8 cellular contexts compared by ENCODE assay signal in the genomic region with DNA sequence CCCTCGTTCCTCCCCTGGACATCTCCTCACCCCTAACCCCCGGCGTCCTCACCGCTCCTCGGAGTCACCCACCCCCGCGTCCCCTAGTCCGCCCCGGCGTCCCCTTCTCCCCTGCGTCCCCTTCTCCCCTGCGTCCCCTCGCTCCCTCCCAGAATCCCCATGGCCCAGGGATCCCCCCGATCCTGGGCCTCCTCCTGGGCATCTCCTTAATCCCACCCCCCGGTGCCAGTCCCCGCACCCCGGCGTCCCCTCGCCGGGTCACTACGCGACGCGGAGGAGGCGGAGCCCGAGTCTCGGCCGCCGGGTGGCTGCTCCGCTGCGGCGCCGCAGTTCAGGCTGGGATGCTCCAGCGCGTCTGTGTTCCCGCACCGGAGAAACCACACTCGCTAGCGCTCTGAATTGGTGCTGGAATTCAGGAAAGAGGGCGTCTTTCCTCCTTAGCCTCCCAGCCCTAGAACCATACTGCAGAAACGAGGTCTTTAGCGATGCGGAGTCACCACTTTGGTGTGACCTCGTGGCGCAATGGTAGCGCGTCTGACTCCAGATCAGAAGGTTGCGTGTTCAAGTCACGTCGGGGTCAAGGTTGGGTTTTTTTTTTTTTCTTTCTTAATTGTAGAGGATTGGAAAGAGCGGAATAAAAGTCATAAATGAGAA. TPM values are rescaled to one million over a fixed set of nuclear protein-coding genes. Genes with fewer than 3 reads are reported as not detected.
DNase-seq lines count a peak whose midpoint lies in the region; FAIRE-seq and TF ChIP-seq lines count a peak whose summit lies in the region.

No MANE protein-coding gene starts in this region.

- peak overlapping the region; percentile 90 for H2AFZ ChIP-seq in endothelial cell of umbilical vein (ENCODE audit: low read depth, low read length)

- H3K9ac ChIP-seq in endothelial cell of umbilical vein (replicated peaks; ENCODE audit: extremely low read depth, insufficient read depth, low read length): peak overlapping the region; percentile 50

- no peak for TF ChIP-seq POLR2A in endothelial cell of umbilical vein (IDR thresholded peaks at IDR 0.05; ENCODE audit: low read depth, low read length)

- H4K20me1 ChIP-seq in endothelial cell of umbilical vein (replicated peaks; ENCODE audit: control insufficient read depth, extremely low read depth, insufficient read depth, low read length): no peaks in the 10 kb centered on the region

- peak overlapping the region; percentile 47 to 82 (median 67) for H3K4me3 ChIP-seq in endothelial cell of umbilical vein (replicated peaks in 1 of 3; ENCODE audit: insufficient read depth in 1 of 3, low read depth in 1 of 3, low read length in 3 of 3)
- H3K4me3 ChIP-seq in mesodermal cell (ENCODE audit: extremely low read depth, insufficient read depth, low read length, poor library complexity, severe bottlenecking): peak overlapping the region; percentile 75

- WGBS in mesodermal cell (ENCODE audit: insufficient coverage in 2 of 2), 2 experiments: 0 to 1% methylated on average over 15 to 43 of the region's 51 CpGs

- H3K9me3 ChIP-seq in endothelial cell of umbilical vein (replicated peaks; ENCODE audit: control insufficient read depth, insufficient read depth, low read length): no peaks in the 10 kb centered on the region
- H3K9me3 ChIP-seq in mesodermal cell (ENCODE audit: control insufficient read depth, low read length): no peaks in the 10 kb centered on the region

- H3K36me3 ChIP-seq in endothelial cell of umbilical vein (ENCODE audit: control insufficient read depth in 2 of 2, extremely low read depth in 1 of 2, insufficient read depth in 2 of 2, low read length in 2 of 2) (no peaks in the 10 kb centered on the region), mesodermal cell (ENCODE audit: control insufficient read depth, insufficient read depth, low read length) (no peaks in the 10 kb centered on the region)

- dilution Hi-C loops in endothelial cell of umbilical vein (cut with MboI; ENCODE audit: extremely low pct_ligation_motif_present, low sequenced_read_pairs): no loop called here

- TF ChIP-seq CTCF in endothelial cell of umbilical vein (IDR thresholded peaks at IDR 0.05; ENCODE audit: extremely low read depth in 1 of 2, insufficient read depth in 1 of 2, low read depth in 1 of 2, low read length in 2 of 2): no peak

- intact Hi-C loops in endothelial cell of umbilical vein (cut with micrococcal nuclease): loop anchor here (1.0 to 5.0 kb wide), 3 partner anchors 59 to 144 kb away; a partner anchor contains a TSS

- POLR2A ChIA-PET in endothelial cell of umbilical vein (lab: Charles Lee): no interaction called here

- CTCF ChIA-PET in endothelial cell of umbilical vein (lab: Charles Lee): no interaction called here

- H3K4me2 ChIP-seq in endothelial cell of umbilical vein (ENCODE audit: insufficient read depth, low read length): peak overlapping the region; percentile 62

- H3K27me3 ChIP-seq in endothelial cell of umbilical vein (ENCODE audit: control insufficient read depth in 2 of 2, insufficient read depth in 2 of 2, low read length in 2 of 2): no peaks in the 10 kb centered on the region

- BruUV-seq in endothelial cell of umbilical vein (replicated peaks; lab: Mats Ljungman, UMichigan): no TSS peak

- peaks cover 3% of the 10 kb centered on the region for H3K4me1 ChIP-seq in endothelial cell of umbilical vein (ENCODE audit: control insufficient read depth, extremely low read depth, insufficient read depth, low read length)
- H3K4me1 ChIP-seq in mesodermal cell (ENCODE audit: control insufficient read depth, insufficient read depth, low read length, poor library complexity, severe bottlenecking): no peaks in the 10 kb centered on the region

- FAIRE-seq in GM19239 (lab: Jason Lieb, UNC) (peak; percentile 33), endothelial cell of umbilical vein (lab: Jason Lieb, UNC) (peak; percentile 92)

- peak; percentile 59 to 79 for DNase-seq in AML-193 (lab: John Stamatoyannopoulos, UW)
- peak; percentile 63 for DNase-seq in GM19239 (ENCODE audit: insufficient read length, low spot score)
- DNase-seq in HPDE6-E6E7 (ENCODE audit: extremely low spot score): peak; percentile 87
- DNase-seq in NOMO-1 treated with dmso at 0.1 percent for 144 hours (lab: John Stamatoyannopoulos, UW; ENCODE audit: unreplicated experiment): peak; percentile 26
- peak; percentile 99 for DNase-seq in activated CD8-positive, alpha-beta memory T cell treated with anti-CD3 and anti-CD28 coated beads, Interleukin-2, amount 50 U/mL, for 48 hours
- DNase-seq in endothelial cell of umbilical vein (ENCODE audit: low read depth, low spot score): peak; percentile 93
- DNase-seq in stimulated activated CD8-positive, alpha-beta memory T cell treated with anti-CD3 and anti-CD28 coated beads, Interleukin-15, amount 100 ng/mL, for 24 hours (ENCODE audit: low read depth): peak; percentile 84

- H3K79me2 ChIP-seq in endothelial cell of umbilical vein (ENCODE audit: control insufficient read depth, insufficient read depth, low read length): no peaks in the 10 kb centered on the region

- H3K9me1 ChIP-seq in endothelial cell of umbilical vein (replicated peaks; ENCODE audit: control insufficient read depth, extremely low read depth, insufficient read depth, low read length): no peaks in the 10 kb centered on the region

- H3K27ac ChIP-seq in endothelial cell of umbilical vein (ENCODE audit: insufficient read depth, low read depth, low read length): no peak overlapping the region
- H3K27ac ChIP-seq in mesodermal cell (ENCODE audit: low read depth, low read length, severe bottlenecking): peak overlapping the region; percentile 80

TF ChIP-seq in endothelial cell of umbilical vein, 7 proteins besides CTCF, POLR2A, EP300 and RAD21:
- TF ChIP-seq JUN (IDR thresholded peaks at IDR 0.05; ENCODE audit: borderline replicate concordance, insufficient read depth, insufficient read length, low read depth) (no peak), MYC (IDR thresholded peaks at IDR 0.05; ENCODE audit: low read depth, low read length) (no peak), POLR2AphosphoS5 (IDR thresholded peaks at IDR 0.05; ENCODE audit: insufficient read depth, low read depth, low read length) (peak; percentile 34), EZH2 (IDR thresholded peaks at IDR 0.05; ENCODE audit: borderline replicate concordance, low read depth, low read length, severe bottlenecking) (no peak), FOS (IDR thresholded peaks at IDR 0.05; ENCODE audit: borderline replicate concordance, insufficient read depth, low read length) (peak; percentile 9)
- TF ChIP-seq, protein P1, sequence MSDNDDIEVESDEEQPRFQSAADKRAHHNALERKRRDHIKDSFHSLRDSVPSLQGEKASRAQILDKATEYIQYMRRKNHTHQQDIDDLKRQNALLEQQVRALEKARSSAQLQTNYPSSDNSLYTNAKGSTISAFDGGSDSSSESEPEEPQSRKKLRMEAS (IDR thresholded peaks at IDR 0.05; ENCODE audit: insufficient read depth, insufficient read length): peak; percentile 66

RNA-seq across cellular contexts. Expression of a gene that starts 25.9 kb away (rescaled TPM):
- 0.90 and 3.3 TPM in 2 replicates for total RNA-seq in endothelial cell of umbilical vein
- polyA plus RNA-seq in endothelial cell of umbilical vein: 6.9 and 8.0 TPM in 2 replicates
- 4.4 and 4.8 TPM in 2 replicates for polyA plus RNA-seq in endothelial cell of umbilical vein (2011; cell fraction: cytosol; rRNA removed)
- 6.5 and 6.8 TPM in 2 replicates for polyA plus RNA-seq in endothelial cell of umbilical vein (2011; cell fraction: nucleus; rRNA removed)
- polyA plus RNA-seq in endothelial cell of umbilical vein (2012): 7.5 and 7.7 TPM in 2 replicates
- polyA minus RNA-seq in endothelial cell of umbilical vein: 9.4 and 16.0 TPM in 2 replicates
- 3.3 TPM for polyA minus RNA-seq in endothelial cell of umbilical vein (2011; cell fraction: cytosol; rRNA and poly(A)+ RNA removed)
- 2.7 and 2.9 TPM in 2 replicates for polyA minus RNA-seq in endothelial cell of umbilical vein (2011; cell fraction: nucleus; rRNA and poly(A)+ RNA removed)
- polyA plus RNA-seq in mesodermal cell (2013, experiment 1 of 2): 0.77 TPM
- polyA plus RNA-seq in mesodermal cell (2013, experiment 2 of 2): 1.2 TPM

Comparison
In these comparisons a context has a peak if more than half of its experiments do, and no peak if none do; other contexts are left out.
1. DNase-seq: peak in every context shown above with its lines; median percentile 99 in activated CD8-positive, alpha-beta memory T cell treated with anti-CD3 and anti-CD28 coated beads, Interleukin-2, amount 50 U/mL, for 48 hours; 93 in endothelial cell of umbilical vein; 87 in HPDE6-E6E7; 84 in stimulated activated CD8-positive, alpha-beta memory T cell treated with anti-CD3 and anti-CD28 coated beads, Interleukin-15, amount 100 ng/mL, for 24 hours; 69 in AML-193; 63 in GM19239; 26 in NOMO-1 treated with dmso at 0.1 percent for 144 hours.